1 cellular context compared by ENCODE assay signal in genomic region chr9:36802171-36802920, GRCh38.
TF ChIP-seq lines count a peak whose summit lies in the region.

No MANE protein-coding gene starts in this region.

TF ChIP-seq in HepG2, 621 proteins besides CTCF, POLR2A, EP300 and RAD21 (continued from another document):
- TF ChIP-seq ZNF749 (CRISPR knock-in tag; IDR thresholded peaks at IDR 0.05; ENCODE audit: borderline replicate concordance) (no peak), ASH2L (IDR thresholded peaks at IDR 0.05; ENCODE audit: insufficient read length, low read depth, low read length) (no peak), PHF21A (CRISPR knock-in tag; IDR thresholded peaks at IDR 0.05) (no peak), ZNF839 (CRISPR knock-in tag; IDR thresholded peaks at IDR 0.05; ENCODE audit: borderline replicate concordance) (no peak)
